Comparison of ENCODE assay signal across 1 cellular context in the genomic region with DNA sequence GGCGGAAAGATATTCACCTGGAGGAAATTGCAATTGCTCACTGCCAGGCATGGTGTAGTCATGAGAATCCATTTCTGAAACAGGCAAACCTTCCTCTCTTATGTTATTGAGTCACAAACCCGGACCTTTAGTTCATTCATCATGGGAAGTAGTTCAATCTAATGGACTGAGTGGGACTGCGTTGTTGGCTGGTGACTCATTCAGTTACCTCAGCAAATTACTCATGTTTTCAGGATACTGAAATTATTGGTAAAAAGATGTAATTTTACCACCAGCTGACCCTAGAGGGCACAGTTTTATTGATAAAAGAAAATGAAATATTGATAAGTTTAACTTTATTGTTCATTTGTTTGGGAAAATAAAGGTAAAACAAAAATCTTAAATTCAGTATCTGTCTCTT.
A peak's percentile ranks its signal among the peaks of the same experiment; 100 is the strongest.
TF ChIP-seq lines count a peak whose summit lies in the region.

No MANE protein-coding gene starts in this region.

TF ChIP-seq in GM12878, 131 proteins besides CTCF, POLR2A, EP300 and RAD21 (continued from another document):
- TF ChIP-seq, protein P1, sequence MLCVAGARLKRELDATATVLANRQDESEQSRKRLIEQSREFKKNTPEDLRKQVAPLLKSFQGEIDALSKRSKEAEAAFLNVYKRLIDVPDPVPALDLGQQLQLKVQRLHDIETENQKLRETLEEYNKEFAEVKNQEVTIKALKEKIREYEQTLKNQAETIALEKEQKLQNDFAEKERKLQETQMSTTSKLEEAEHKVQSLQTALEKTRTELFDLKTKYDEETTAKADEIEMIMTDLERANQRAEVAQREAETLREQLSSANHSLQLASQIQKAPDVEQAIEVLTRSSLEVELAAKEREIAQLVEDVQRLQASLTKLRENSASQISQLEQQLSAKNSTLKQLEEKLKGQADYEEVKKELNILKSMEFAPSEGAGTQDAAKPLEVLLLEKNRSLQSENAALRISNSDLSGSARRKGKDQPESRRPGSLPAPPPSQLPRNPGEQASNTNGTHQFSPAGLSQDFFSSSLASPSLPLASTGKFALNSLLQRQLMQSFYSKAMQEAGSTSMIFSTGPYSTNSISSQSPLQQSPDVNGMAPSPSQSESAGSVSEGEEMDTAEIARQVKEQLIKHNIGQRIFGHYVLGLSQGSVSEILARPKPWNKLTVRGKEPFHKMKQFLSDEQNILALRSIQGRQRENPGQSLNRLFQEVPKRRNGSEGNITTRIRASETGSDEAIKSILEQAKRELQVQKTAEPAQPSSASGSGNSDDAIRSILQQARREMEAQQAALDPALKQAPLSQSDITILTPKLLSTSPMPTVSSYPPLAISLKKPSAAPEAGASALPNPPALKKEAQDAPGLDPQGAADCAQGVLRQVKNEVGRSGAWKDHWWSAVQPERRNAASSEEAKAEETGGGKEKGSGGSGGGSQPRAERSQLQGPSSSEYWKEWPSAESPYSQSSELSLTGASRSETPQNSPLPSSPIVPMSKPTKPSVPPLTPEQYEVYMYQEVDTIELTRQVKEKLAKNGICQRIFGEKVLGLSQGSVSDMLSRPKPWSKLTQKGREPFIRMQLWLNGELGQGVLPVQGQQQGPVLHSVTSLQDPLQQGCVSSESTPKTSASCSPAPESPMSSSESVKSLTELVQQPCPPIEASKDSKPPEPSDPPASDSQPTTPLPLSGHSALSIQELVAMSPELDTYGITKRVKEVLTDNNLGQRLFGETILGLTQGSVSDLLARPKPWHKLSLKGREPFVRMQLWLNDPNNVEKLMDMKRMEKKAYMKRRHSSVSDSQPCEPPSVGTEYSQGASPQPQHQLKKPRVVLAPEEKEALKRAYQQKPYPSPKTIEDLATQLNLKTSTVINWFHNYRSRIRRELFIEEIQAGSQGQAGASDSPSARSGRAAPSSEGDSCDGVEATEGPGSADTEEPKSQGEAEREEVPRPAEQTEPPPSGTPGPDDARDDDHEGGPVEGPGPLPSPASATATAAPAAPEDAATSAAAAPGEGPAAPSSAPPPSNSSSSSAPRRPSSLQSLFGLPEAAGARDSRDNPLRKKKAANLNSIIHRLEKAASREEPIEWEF (IDR thresholded peaks at IDR 0.05; ENCODE audit: insufficient replicate concordance, low read depth, low read length), result peak; percentile 78
- TF ChIP-seq SREBF2 (IDR thresholded peaks at IDR 0.05; ENCODE audit: low read length), result no peak
- TF ChIP-seq HDAC6 (IDR thresholded peaks at IDR 0.05; ENCODE audit: unreplicated experiment), result no peak
- TF ChIP-seq CBX3 (IDR thresholded peaks at IDR 0.05; ENCODE audit: borderline replicate concordance, low read depth), result no peak
- TF ChIP-seq ESRRA (IDR thresholded peaks at IDR 0.05; ENCODE audit: low read length), result no peak
- TF ChIP-seq, protein P2, sequence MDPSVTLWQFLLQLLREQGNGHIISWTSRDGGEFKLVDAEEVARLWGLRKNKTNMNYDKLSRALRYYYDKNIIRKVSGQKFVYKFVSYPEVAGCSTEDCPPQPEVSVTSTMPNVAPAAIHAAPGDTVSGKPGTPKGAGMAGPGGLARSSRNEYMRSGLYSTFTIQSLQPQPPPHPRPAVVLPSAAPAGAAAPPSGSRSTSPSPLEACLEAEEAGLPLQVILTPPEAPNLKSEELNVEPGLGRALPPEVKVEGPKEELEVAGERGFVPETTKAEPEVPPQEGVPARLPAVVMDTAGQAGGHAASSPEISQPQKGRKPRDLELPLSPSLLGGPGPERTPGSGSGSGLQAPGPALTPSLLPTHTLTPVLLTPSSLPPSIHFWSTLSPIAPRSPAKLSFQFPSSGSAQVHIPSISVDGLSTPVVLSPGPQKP (IDR thresholded peaks at IDR 0.05; ENCODE audit: low read depth, low read length), result no peak
- TF ChIP-seq ATF7 (IDR thresholded peaks at IDR 0.05; ENCODE audit: low read depth), result peak; percentile 38; the same call in 1 of the 2 replicates
- TF ChIP-seq EED (IDR thresholded peaks at IDR 0.05; ENCODE audit: low read depth), result no peak
- TF ChIP-seq NRF1 (conservative IDR thresholded peaks at IDR 0.05; ENCODE audit: low read depth, low read length), result no peak
- TF ChIP-seq IKZF1 (conservative IDR thresholded peaks at IDR 0.05), result peak; percentile 39; the same call in 1 of the 2 replicates
- peak in 1 of 2 experiments; percentile 75; a peak in 2 of 4 replicates for TF ChIP-seq ETV6 (conservative IDR thresholded peaks at IDR 0.05 in 1 of 2, IDR thresholded peaks at IDR 0.05 in 1 of 2; ENCODE audit: borderline replicate concordance in 1 of 2, low read depth in 1 of 2)
- peak; percentile 34; the same call in 1 of the 2 replicates for TF ChIP-seq CREB1 (IDR thresholded peaks at IDR 0.05; ENCODE audit: low read depth)
- no peak for TF ChIP-seq SREBF1 (IDR thresholded peaks at IDR 0.05; ENCODE audit: low read length)
- TF ChIP-seq, protein P3, sequence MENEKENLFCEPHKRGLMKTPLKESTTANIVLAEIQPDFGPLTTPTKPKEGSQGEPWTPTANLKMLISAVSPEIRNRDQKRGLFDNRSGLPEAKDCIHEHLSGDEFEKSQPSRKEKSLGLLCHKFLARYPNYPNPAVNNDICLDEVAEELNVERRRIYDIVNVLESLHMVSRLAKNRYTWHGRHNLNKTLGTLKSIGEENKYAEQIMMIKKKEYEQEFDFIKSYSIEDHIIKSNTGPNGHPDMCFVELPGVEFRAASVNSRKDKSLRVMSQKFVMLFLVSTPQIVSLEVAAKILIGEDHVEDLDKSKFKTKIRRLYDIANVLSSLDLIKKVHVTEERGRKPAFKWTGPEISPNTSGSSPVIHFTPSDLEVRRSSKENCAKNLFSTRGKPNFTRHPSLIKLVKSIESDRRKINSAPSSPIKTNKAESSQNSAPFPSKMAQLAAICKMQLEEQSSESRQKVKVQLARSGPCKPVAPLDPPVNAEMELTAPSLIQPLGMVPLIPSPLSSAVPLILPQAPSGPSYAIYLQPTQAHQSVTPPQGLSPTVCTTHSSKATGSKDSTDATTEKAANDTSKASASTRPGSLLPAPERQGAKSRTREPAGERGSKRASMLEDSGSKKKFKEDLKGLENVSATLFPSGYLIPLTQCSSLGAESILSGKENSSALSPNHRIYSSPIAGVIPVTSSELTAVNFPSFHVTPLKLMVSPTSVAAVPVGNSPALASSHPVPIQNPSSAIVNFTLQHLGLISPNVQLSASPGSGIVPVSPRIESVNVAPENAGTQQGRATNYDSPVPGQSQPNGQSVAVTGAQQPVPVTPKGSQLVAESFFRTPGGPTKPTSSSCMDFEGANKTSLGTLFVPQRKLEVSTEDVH (IDR thresholded peaks at IDR 0.05; ENCODE audit: low read depth, partially characterized antibody), result no peak
- TF ChIP-seq TAF1 (IDR thresholded peaks at IDR 0.05; ENCODE audit: borderline replicate concordance, low read depth, low read length), result no peak
- TF ChIP-seq NR2F1 (conservative IDR thresholded peaks at IDR 0.05), result peak; percentile 57; the same call in 1 of the 2 replicates
- TF ChIP-seq, protein P4, sequence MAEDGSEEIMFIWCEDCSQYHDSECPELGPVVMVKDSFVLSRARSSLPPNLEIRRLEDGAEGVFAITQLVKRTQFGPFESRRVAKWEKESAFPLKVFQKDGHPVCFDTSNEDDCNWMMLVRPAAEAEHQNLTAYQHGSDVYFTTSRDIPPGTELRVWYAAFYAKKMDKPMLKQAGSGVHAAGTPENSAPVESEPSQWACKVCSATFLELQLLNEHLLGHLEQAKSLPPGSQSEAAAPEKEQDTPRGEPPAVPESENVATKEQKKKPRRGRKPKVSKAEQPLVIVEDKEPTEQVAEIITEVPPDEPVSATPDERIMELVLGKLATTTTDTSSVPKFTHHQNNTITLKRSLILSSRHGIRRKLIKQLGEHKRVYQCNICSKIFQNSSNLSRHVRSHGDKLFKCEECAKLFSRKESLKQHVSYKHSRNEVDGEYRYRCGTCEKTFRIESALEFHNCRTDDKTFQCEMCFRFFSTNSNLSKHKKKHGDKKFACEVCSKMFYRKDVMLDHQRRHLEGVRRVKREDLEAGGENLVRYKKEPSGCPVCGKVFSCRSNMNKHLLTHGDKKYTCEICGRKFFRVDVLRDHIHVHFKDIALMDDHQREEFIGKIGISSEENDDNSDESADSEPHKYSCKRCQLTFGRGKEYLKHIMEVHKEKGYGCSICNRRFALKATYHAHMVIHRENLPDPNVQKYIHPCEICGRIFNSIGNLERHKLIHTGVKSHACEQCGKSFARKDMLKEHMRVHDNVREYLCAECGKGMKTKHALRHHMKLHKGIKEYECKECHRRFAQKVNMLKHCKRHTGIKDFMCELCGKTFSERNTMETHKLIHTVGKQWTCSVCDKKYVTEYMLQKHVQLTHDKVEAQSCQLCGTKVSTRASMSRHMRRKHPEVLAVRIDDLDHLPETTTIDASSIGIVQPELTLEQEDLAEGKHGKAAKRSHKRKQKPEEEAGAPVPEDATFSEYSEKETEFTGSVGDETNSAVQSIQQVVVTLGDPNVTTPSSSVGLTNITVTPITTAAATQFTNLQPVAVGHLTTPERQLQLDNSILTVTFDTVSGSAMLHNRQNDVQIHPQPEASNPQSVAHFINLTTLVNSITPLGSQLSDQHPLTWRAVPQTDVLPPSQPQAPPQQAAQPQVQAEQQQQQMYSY (CRISPR knock-in tag; IDR thresholded peaks at IDR 0.05), result no peak
- no peak for TF ChIP-seq SMAD5 (IDR thresholded peaks at IDR 0.05; ENCODE audit: low read depth)
- no peak for TF ChIP-seq NFXL1 (IDR thresholded peaks at IDR 0.05; ENCODE audit: borderline replicate concordance)
- TF ChIP-seq SMAD1 (IDR thresholded peaks at IDR 0.05; ENCODE audit: low read depth, partially characterized antibody), result no peak
- TF ChIP-seq JUND (IDR thresholded peaks at IDR 0.05; ENCODE audit: low read depth, low read length), result 0 out of 2 replicates have a peak, but pooled peaks have one; percentile 7
- TF ChIP-seq BCL11A (IDR thresholded peaks at IDR 0.05; ENCODE audit: low read depth, low read length), result 0 out of 2 replicates have a peak, but pooled peaks have one; percentile 11
- TF ChIP-seq KLF5 (IDR thresholded peaks at IDR 0.05; ENCODE audit: partially characterized antibody), result no peak
- no peak for TF ChIP-seq TBL1XR1 (IDR thresholded peaks at IDR 0.05; ENCODE audit: low read depth, low read length)
- no peak for TF ChIP-seq SPI1 (IDR thresholded peaks at IDR 0.05; ENCODE audit: borderline replicate concordance, insufficient read depth, low read depth, low read length)
- TF ChIP-seq, protein P5, sequence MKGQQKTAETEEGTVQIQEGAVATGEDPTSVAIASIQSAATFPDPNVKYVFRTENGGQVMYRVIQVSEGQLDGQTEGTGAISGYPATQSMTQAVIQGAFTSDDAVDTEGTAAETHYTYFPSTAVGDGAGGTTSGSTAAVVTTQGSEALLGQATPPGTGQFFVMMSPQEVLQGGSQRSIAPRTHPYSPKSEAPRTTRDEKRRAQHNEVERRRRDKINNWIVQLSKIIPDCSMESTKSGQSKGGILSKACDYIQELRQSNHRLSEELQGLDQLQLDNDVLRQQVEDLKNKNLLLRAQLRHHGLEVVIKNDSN (IDR thresholded peaks at IDR 0.05; ENCODE audit: borderline replicate concordance, extremely low read length, insufficient read depth, low read depth, low read length), result no peak
- TF ChIP-seq, protein P6, sequence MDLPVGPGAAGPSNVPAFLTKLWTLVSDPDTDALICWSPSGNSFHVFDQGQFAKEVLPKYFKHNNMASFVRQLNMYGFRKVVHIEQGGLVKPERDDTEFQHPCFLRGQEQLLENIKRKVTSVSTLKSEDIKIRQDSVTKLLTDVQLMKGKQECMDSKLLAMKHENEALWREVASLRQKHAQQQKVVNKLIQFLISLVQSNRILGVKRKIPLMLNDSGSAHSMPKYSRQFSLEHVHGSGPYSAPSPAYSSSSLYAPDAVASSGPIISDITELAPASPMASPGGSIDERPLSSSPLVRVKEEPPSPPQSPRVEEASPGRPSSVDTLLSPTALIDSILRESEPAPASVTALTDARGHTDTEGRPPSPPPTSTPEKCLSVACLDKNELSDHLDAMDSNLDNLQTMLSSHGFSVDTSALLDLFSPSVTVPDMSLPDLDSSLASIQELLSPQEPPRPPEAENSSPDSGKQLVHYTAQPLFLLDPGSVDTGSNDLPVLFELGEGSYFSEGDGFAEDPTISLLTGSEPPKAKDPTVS (IDR thresholded peaks at IDR 0.05; ENCODE audit: low read depth, low read length), result no peak
- TF ChIP-seq, protein P7, sequence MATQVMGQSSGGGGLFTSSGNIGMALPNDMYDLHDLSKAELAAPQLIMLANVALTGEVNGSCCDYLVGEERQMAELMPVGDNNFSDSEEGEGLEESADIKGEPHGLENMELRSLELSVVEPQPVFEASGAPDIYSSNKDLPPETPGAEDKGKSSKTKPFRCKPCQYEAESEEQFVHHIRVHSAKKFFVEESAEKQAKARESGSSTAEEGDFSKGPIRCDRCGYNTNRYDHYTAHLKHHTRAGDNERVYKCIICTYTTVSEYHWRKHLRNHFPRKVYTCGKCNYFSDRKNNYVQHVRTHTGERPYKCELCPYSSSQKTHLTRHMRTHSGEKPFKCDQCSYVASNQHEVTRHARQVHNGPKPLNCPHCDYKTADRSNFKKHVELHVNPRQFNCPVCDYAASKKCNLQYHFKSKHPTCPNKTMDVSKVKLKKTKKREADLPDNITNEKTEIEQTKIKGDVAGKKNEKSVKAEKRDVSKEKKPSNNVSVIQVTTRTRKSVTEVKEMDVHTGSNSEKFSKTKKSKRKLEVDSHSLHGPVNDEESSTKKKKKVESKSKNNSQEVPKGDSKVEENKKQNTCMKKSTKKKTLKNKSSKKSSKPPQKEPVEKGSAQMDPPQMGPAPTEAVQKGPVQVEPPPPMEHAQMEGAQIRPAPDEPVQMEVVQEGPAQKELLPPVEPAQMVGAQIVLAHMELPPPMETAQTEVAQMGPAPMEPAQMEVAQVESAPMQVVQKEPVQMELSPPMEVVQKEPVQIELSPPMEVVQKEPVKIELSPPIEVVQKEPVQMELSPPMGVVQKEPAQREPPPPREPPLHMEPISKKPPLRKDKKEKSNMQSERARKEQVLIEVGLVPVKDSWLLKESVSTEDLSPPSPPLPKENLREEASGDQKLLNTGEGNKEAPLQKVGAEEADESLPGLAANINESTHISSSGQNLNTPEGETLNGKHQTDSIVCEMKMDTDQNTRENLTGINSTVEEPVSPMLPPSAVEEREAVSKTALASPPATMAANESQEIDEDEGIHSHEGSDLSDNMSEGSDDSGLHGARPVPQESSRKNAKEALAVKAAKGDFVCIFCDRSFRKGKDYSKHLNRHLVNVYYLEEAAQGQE (IDR thresholded peaks at IDR 0.05; ENCODE audit: low read depth, low read length), result no peak
- TF ChIP-seq SP1 (IDR thresholded peaks at IDR 0.05; ENCODE audit: low read depth, low read length), result no peak
- no peak for TF ChIP-seq IRF4 (IDR thresholded peaks at IDR 0.05; ENCODE audit: low read depth, low read length)
TF ChIP-seq in GM12878: peak in this region for 14.
